In the genomic region with DNA sequence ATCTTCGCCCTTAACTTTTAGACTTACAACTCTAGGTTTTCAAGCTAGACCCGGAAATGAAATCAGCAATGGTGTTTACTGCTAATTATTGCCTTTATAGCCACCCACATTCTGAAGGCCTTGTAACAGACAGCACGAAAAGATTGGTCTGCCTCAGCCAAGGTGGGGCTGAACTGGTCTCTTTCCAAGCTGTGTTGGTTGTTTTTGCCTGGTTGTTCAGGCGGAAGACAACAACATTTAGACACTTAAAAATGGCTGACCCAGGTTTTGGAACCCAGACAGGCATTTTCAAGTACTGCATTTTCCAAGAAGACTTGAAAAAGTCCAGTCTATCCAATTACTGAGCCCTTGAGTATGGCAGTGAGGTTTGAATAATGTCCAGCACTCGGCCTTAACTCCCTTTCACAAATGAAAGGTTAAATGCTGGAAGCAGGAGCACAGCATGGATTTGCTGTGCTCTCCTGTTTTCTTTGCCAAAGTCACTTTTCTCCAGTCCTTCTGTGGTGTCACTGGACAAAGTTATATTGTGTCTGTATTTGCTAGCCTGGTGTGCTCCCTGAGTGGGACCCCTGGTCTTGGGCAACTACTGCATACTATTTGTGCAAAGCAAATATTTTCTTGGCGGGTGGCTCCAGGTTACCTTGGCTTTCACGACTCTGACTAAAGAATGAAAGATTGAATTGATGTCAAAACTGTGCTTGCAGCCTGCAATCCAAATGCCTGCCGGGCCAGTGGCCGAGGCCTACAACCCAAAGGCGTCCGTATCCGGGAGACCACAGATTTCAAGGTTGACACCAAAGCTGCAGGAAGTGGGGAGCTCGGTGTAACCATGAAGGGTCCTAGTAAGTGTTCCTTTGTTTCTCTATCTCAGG, we compare ENCODE assay signal across 15 cellular contexts.
DNase-seq lines count a peak whose midpoint lies in the region; ATAC-seq, FAIRE-seq and TF ChIP-seq lines count a peak whose summit lies in the region.
"Had no signal": no experiment of that assay in that cellular context is flagged by ENCODE, and none has a peak within 500 bp of the region (broad histone marks: within the 10 kb centered on the region; RNA-seq: fewer than 3 reads in every experiment).

No MANE protein-coding gene starts in this region.

- no peak for TF ChIP-seq POLR2A in A549 (IDR thresholded peaks at IDR 0.05; ENCODE audit: low read length)

- no peak overlapping the region for H3K9ac ChIP-seq in astrocyte (ENCODE audit: low read length)

- peak overlapping the region; percentile 53 for H3K27ac Mint-ChIP-seq in astrocyte (ENCODE audit: unreplicated experiment)
- peak overlapping the region; percentile 95 for H3K27ac Mint-ChIP-seq in progenitor cell of endocrine pancreas

- DNase-seq in A549 (ENCODE audit: low read depth in 1 of 2, low spot score in 1 of 2) (no peak), astrocyte (ENCODE audit: low read depth) (no peak), left colon (no peak), progenitor cell of endocrine pancreas (ENCODE audit: low spot score, unreplicated experiment) (no peak), NCI-H2227 treated with DMSO at 0.1 percent for 48 hours (lab: John Stamatoyannopoulos, UW) (no peak), frontal cortex (ENCODE audit: low spot score in 2 of 2) (no peak), posterior cingulate gyrus (no peak)
- DNase-seq: activated CD4-positive, alpha-beta T cell treated with anti-CD3 and anti-CD28 coated beads, Interleukin-2, amount 50 U/mL, for 4 hours; activated gamma-delta T cell; Calu3; NCI-H187 treated with DMSO at 0.1 percent for 48 hours; NCI-H82; T-helper 2 cell had no signal

- H3K9me3 Mint-ChIP-seq in astrocyte (ENCODE audit: unreplicated experiment) (no peaks in the 10 kb centered on the region), progenitor cell of endocrine pancreas (ENCODE audit: low read depth) (no peaks in the 10 kb centered on the region)

- intact Hi-C loops in left colon (cut with DNase I, micrococcal nuclease) (no loop called here), posterior cingulate gyrus (cut with DNase I) (no loop called here)

- TF ChIP-seq RAD21 in A549 (conservative IDR thresholded peaks at IDR 0.05 in 1 of 2, IDR thresholded peaks at IDR 0.05 in 1 of 2), result no peak

- peaks cover 47% of the 10 kb centered on the region for H4K20me1 ChIP-seq in astrocyte (ENCODE audit: insufficient read depth, low read length)

- no peak overlapping the region for H3K4me3 ChIP-seq in A549
- H3K4me3 ChIP-seq in astrocyte (ENCODE audit: insufficient read depth, low read depth, low read length), result no peak overlapping the region

- TF ChIP-seq EP300 in A549 (IDR thresholded peaks at IDR 0.05), result no peak

- H3K27ac ChIP-seq in A549, result peak overlapping the region; percentile 50 to 69; a peak in 3 of 6 replicates
- no peak overlapping the region for H3K27ac ChIP-seq in astrocyte (ENCODE audit: low read depth, low read length)

- CTCF ChIA-PET in A549 (lab: Yijun Ruan, JAX), result interaction anchor here (1.3 kb wide), 1 partner anchor 61 kb away, joined by 3 read pairs; no protein-coding TSS in a partner anchor

- FAIRE-seq in A549 (lab: Jason Lieb, UNC) (no peak), astrocyte (lab: Jason Lieb, UNC) (no peak), frontal cortex (lab: Jason Lieb, UNC) (no peak)
- FAIRE-seq: H54 had no signal

- H3K36me3 Mint-ChIP-seq in astrocyte (ENCODE audit: low read depth, unreplicated experiment) (peaks cover 30% of the 10 kb centered on the region), progenitor cell of endocrine pancreas (ENCODE audit: insufficient read depth) (peaks cover 29% of the 10 kb centered on the region)

- H3K79me2 ChIP-seq in astrocyte (ENCODE audit: insufficient read depth, low read length), result peaks cover 9% of the 10 kb centered on the region

- H3K4me3 Mint-ChIP-seq in astrocyte (ENCODE audit: unreplicated experiment) (no peak overlapping the region), progenitor cell of endocrine pancreas (ENCODE audit: low read depth) (no peak overlapping the region)

- peaks cover 37% of the 10 kb centered on the region for H3K4me1 ChIP-seq in A549
- H3K4me1 ChIP-seq in astrocyte (ENCODE audit: insufficient read depth, low read length), result no peaks in the 10 kb centered on the region

- H2AFZ ChIP-seq in astrocyte (ENCODE audit: low read depth, low read length), result no peak overlapping the region

- POLR2A ChIA-PET in A549 (lab: Yijun Ruan, JAX), result no interaction called here

- no peaks in the 10 kb centered on the region for H3K27me3 ChIP-seq in astrocyte (ENCODE audit: insufficient read depth, low read length)

- no peaks in the 10 kb centered on the region for H3K9me3 ChIP-seq in A549
- H3K9me3 ChIP-seq in astrocyte (ENCODE audit: insufficient read depth, low read depth, low read length), result no peaks in the 10 kb centered on the region

- H3K4me1 Mint-ChIP-seq in astrocyte (ENCODE audit: low read depth, unreplicated experiment) (peaks cover 31% of the 10 kb centered on the region), progenitor cell of endocrine pancreas (ENCODE audit: low read depth) (peaks cover 22% of the 10 kb centered on the region)

- ATAC-seq in A549, result no peak
- peak; percentile 81 for ATAC-seq in left colon
- no peak for ATAC-seq in HG03095 (IDR thresholded peaks at IDR 0.05; ENCODE audit: unreplicated experiment)

- H3K4me2 ChIP-seq in A549 (peak overlapping the region; percentile 49), astrocyte (ENCODE audit: low read length) (no peak overlapping the region)

- H3K36me3 ChIP-seq in astrocyte (ENCODE audit: insufficient read depth, low read length), result peaks cover 78% of the 10 kb centered on the region

- H3K27me3 Mint-ChIP-seq in astrocyte (ENCODE audit: low read depth, unreplicated experiment), result no peaks in the 10 kb centered on the region
- H3K27me3 Mint-ChIP-seq in progenitor cell of endocrine pancreas, result no peaks in the 10 kb centered on the region

- TF ChIP-seq CTCF in A549 (IDR thresholded peaks at IDR 0.05) (no peak), astrocyte (IDR thresholded peaks at IDR 0.05; ENCODE audit: insufficient read depth, low read depth, low read length) (no peak), progenitor cell of endocrine pancreas (IDR thresholded peaks at IDR 0.05; ENCODE audit: unreplicated experiment) (no peak)

- 85% methylated on average over 13 of the region's 13 CpGs for WGBS in A549 (ENCODE audit: missing lambda C conversion rate)

TF ChIP-seq in A549, 52 proteins besides CTCF, POLR2A, EP300 and RAD21:
- TF ChIP-seq HOXB13 (CRISPR knock-in tag; IDR thresholded peaks at IDR 0.05; ENCODE audit: low read depth) (no peak), RARB (CRISPR knock-in tag; IDR thresholded peaks at IDR 0.05) (no peak)
